In genomic region chr20:21684671-21685070, GRCh38 we compare ENCODE assay signal across 21 cellular contexts. TPM values are rescaled to one million over a fixed set of nuclear protein-coding genes. Genes with fewer than 3 reads are reported as not detected.
DNase-seq lines count a peak whose midpoint lies in the region; ATAC-seq and TF ChIP-seq lines count a peak whose summit lies in the region.
"Had no signal": no experiment of that assay in that cellular context is flagged by ENCODE, and none has a peak within 500 bp of the region (broad histone marks: within the 10 kb centered on the region; RNA-seq: fewer than 3 reads in every experiment).

No MANE protein-coding gene starts in this region.

- H3K23ac ChIP-seq in mesendoderm (ENCODE audit: low read length) = no peak overlapping the region

- H3K4ac ChIP-seq in mesendoderm (ENCODE audit: low read depth, low read length) = no peak overlapping the region

- TF ChIP-seq CTCF in DND-41 (IDR thresholded peaks at IDR 0.05; ENCODE audit: borderline replicate concordance, extremely low read depth, low read length, poor library complexity, severe bottlenecking) = peak; percentile 6

- H3K9me3 ChIP-seq in DND-41 (ENCODE audit: insufficient read depth, low read length, severe bottlenecking) = no peaks in the 10 kb centered on the region
- H3K9me3 ChIP-seq: BLaER1, Caco-2, Peyer's patch, SJCRH30 had no signal

- ATAC-seq in DND-41 (ENCODE audit: insufficient read depth, low read depth) = no peak

- no peak overlapping the region for H4K8ac ChIP-seq in mesendoderm (ENCODE audit: low read depth, low read length)

- WGBS in mesendoderm (ENCODE audit: extremely low coverage, insufficient coverage, low lambda C conversion rate) = no CpG with 5 or more reads among the region's 3 CpGs

- no peak overlapping the region for H2BK15ac ChIP-seq in mesendoderm (replicated peaks; ENCODE audit: low read depth)

- H3K36me3 ChIP-seq in DND-41 (ENCODE audit: insufficient read depth, low read length) (no peaks in the 10 kb centered on the region), H7 (replicated peaks; ENCODE audit: control insufficient read depth, insufficient read depth, low read length) (no peaks in the 10 kb centered on the region), mesendoderm (ENCODE audit: control insufficient read depth, insufficient read depth, low read length) (no peaks in the 10 kb centered on the region)
- H3K36me3 ChIP-seq: BLaER1, Peyer's patch, SJCRH30 had no signal

- no peak overlapping the region for H2AFZ ChIP-seq in DND-41 (ENCODE audit: low read depth, low read length)
- H2AFZ ChIP-seq: GM23248 had no signal

- H2BK5ac ChIP-seq in mesendoderm (ENCODE audit: low read length) = no peak overlapping the region

- H2BK120ac ChIP-seq in mesendoderm (ENCODE audit: low read depth, low read length) = no peak overlapping the region

- no peak for DNase-seq in DND-41
- DNase-seq in H7 = peak; percentile 71
- DNase-seq in SK-MEL-5 (ENCODE audit: low read depth, low spot score) = peak; percentile 11
- peak; percentile 58 for DNase-seq in mesendoderm
- no peak for DNase-seq in LoVo (ENCODE audit: low spot score)
- no peak for DNase-seq in epidermal melanocyte (ENCODE audit: insufficient read length, low spot score)
- no peak for DNase-seq in NCI-H2227 treated with DMSO at 0.1 percent for 48 hours (lab: John Stamatoyannopoulos, UW)
- DNase-seq: Caco-2; CD4-positive, alpha-beta memory T cell; GM23248; NCI-H1092 treated with DMSO at 0.1 percent for 48 hours; NCI-H1436 treated with DMSO at 0.1 percent for 48 hours; NCI-H2029; NCI-H2171 treated with DMSO at 0.1 percent for 48 hours; NCI-H446; NCI-H69; Peyer's patch; SJCRH30 had no signal

- no peak overlapping the region for H4K5ac ChIP-seq in mesendoderm (ENCODE audit: low read length)

- no peaks in the 10 kb centered on the region for H3K79me2 ChIP-seq in DND-41 (ENCODE audit: insufficient read depth, low read length)
- no peaks in the 10 kb centered on the region for H3K79me2 ChIP-seq in mesendoderm (ENCODE audit: control insufficient read depth, insufficient read depth, low read length)

- H3K9ac ChIP-seq in DND-41 (ENCODE audit: low read depth, low read length) (no peak overlapping the region), mesendoderm (ENCODE audit: low read length) (no peak overlapping the region)
- H3K9ac ChIP-seq: BLaER1, GM23248 had no signal

- no peak overlapping the region for H3K4me2 ChIP-seq in DND-41 (ENCODE audit: insufficient read depth, low read length)
- no peak overlapping the region for H3K4me2 ChIP-seq in mesendoderm (ENCODE audit: low read length)
- H3K4me2 ChIP-seq: BLaER1 had no signal

- in situ Hi-C loops in SK-MEL-5 (cut with HindIII; ENCODE audit: low pct_unique_long_range_greater_than_20kb, low sequenced_read_pairs) = no loop called here

- no peak overlapping the region for H3K18ac ChIP-seq in mesendoderm (ENCODE audit: low read length)

- H3K27ac ChIP-seq in DND-41 (ENCODE audit: low read length) = no peak overlapping the region
- H3K27ac ChIP-seq in mesendoderm (ENCODE audit: low read depth, low read length) = no peak overlapping the region
- H3K27ac ChIP-seq: BLaER1, GM23248, Peyer's patch, SJCRH30 had no signal

- H3K79me1 ChIP-seq in mesendoderm (ENCODE audit: low read length) = no peaks in the 10 kb centered on the region

- no peaks in the 10 kb centered on the region for H3K4me1 ChIP-seq in DND-41 (ENCODE audit: insufficient read depth, low read length)
- no peaks in the 10 kb centered on the region for H3K4me1 ChIP-seq in mesendoderm (ENCODE audit: control insufficient read depth, low read depth, low read length)
- H3K4me1 ChIP-seq: BLaER1, Caco-2, Peyer's patch, SJCRH30 had no signal

- no peak overlapping the region for H3K56ac ChIP-seq in mesendoderm (ENCODE audit: low read length)

- no peak overlapping the region for H2AK5ac ChIP-seq in mesendoderm (ENCODE audit: low read length)

- H3K27me3 ChIP-seq in DND-41 (ENCODE audit: insufficient read depth, low read length, poor library complexity) (peaks cover 13% of the 10 kb centered on the region), H7 (ENCODE audit: control insufficient read depth, insufficient read depth, low read length) (no peaks in the 10 kb centered on the region; the same call in 1 of the 2 replicates), mesendoderm (ENCODE audit: insufficient read depth, low read length, poor library complexity) (no peaks in the 10 kb centered on the region)
- H3K27me3 ChIP-seq: BLaER1, Peyer's patch had no signal

- H3K4me3 ChIP-seq in DND-41 (ENCODE audit: low read depth in 1 of 2, low read length in 2 of 2) (no peak overlapping the region), H7 (ENCODE audit: insufficient read depth, low read depth, low read length) (no peak overlapping the region), mesendoderm (ENCODE audit: low read length) (no peak overlapping the region)
- H3K4me3 ChIP-seq: BLaER1, GM23248, Peyer's patch, SJCRH30 had no signal

- no peaks in the 10 kb centered on the region for H4K20me1 ChIP-seq in DND-41 (ENCODE audit: insufficient read depth, low read length)
- H4K20me1 ChIP-seq: BLaER1 had no signal

RNA-seq across cellular contexts. Expression of gene PAX1, which starts 20.8 kb away (rescaled TPM):
- not detected in 2 replicates for total RNA-seq in H7 (2014; rRNA removed; shearing (Covaris generic))
- not detected in 2 replicates for total RNA-seq in SK-MEL-5 (2014; rRNA removed; shearing (Covaris generic))
- polyA plus RNA-seq in SK-MEL-5 (2015; cell fraction: cytosol; rRNA removed) = not detected in 2 replicates
- polyA plus RNA-seq in SK-MEL-5 (2015; cell fraction: nucleus; rRNA removed) = not detected in 2 replicates
- not detected for polyA plus RNA-seq in mesendoderm (2013, experiment 1 of 2)
- polyA plus RNA-seq in mesendoderm (2013, experiment 2 of 2) = 0.01 TPM
- total RNA-seq: Caco-2; CD4-positive, alpha-beta memory T cell; G401; GM23248; Peyer's patch; SJCRH30; T-helper 1 cell treated with Interleukin-12 subunit alpha and Interleukin-12 subunit beta and Interleukin-4 antibody, amounts not matched to agents 30 ng/mL and 1 ng/mL, for 36 hours had no signal
- polyA plus RNA-seq: CD4-positive, alpha-beta memory T cell; GM23248 had no signal

Comparison
In these comparisons a context has a peak if more than half of its experiments do, and no peak if none do; other contexts are left out.
1. DNase-seq: peak in H7 (single experiment), SK-MEL-5 (single experiment) and mesendoderm (single experiment); none in DND-41 (single experiment), LoVo (single experiment), epidermal melanocyte (single experiment) and NCI-H2227 treated with DMSO at 0.1 percent for 48 hours (single experiment).